ENCODE assay signal across 15 cellular contexts in the genomic region with DNA sequence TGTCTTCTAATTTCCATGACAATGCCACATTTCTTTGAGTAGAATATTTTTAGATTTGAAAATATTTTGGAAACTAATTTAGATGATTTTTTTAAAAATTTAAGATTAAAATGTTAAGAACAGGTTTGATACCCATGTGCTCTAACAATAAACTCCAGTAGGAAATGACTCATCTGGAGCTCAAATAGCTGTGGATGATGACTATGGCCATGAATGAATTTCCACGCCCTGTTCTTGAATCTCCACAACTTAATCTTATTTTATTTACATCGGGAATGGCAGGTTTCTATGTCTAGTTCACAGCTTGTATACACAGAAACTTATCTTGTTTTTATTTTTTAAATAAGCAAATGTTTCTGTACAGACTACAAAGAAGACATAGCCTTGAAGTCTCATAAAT.
A peak's percentile ranks its signal among the peaks of the same experiment; 100 is the strongest.
DNase-seq lines count a peak whose midpoint lies in the region; ATAC-seq, FAIRE-seq and TF ChIP-seq lines count a peak whose summit lies in the region.
"Had no signal": no experiment of that assay in that cellular context is flagged by ENCODE, and none has a peak within 500 bp of the region (broad histone marks: within the 10 kb centered on the region; RNA-seq: fewer than 3 reads in every experiment).

No MANE protein-coding gene starts in this region.

- no peaks in the 10 kb centered on the region for H4K20me1 ChIP-seq in astrocyte (ENCODE audit: insufficient read depth, low read length)

- H3K9me3 Mint-ChIP-seq in HFFc6 (no peaks in the 10 kb centered on the region), astrocyte (ENCODE audit: unreplicated experiment) (no peaks in the 10 kb centered on the region)
- peaks cover 2% of the 10 kb centered on the region for H3K9me3 Mint-ChIP-seq in activated T-cell treated with anti-CD3 and anti-CD28 coated beads, Interleukin-2, amount 50 U/mL, for 24 hours
- H3K9me3 Mint-ChIP-seq: stimulated activated naive CD8-positive, alpha-beta T cell treated with anti-CD3 and anti-CD28 coated beads, Interleukin-15, Interleukin-2, amounts not matched to agents 100 ng/mL and 50 ng/mL, for 24 hours had no signal

- FAIRE-seq in astrocyte (lab: Jason Lieb, UNC) = no peak

- 0 out of 2 replicates have a peak, but pooled peaks cover 1% of the 10 kb centered on the region for H3K27me3 Mint-ChIP-seq in HFFc6 (ENCODE audit: insufficient read depth)
- H3K27me3 Mint-ChIP-seq in astrocyte (ENCODE audit: low read depth, unreplicated experiment) = no peaks in the 10 kb centered on the region
- H3K27me3 Mint-ChIP-seq in activated T-cell treated with anti-CD3 and anti-CD28 coated beads, Interleukin-2, amount 50 U/mL, for 24 hours = no peaks in the 10 kb centered on the region
- H3K27me3 Mint-ChIP-seq: activated B cell treated with CpG ODN at 0.5 μM for 24 hours; stimulated activated naive CD8-positive, alpha-beta T cell treated with anti-CD3 and anti-CD28 coated beads, Interleukin-15, Interleukin-2, amounts not matched to agents 100 ng/mL and 50 ng/mL, for 24 hours had no signal

- TF ChIP-seq CTCF in AG04450 (IDR thresholded peaks at IDR 0.05; ENCODE audit: low read depth, low read length) = no peak
- TF ChIP-seq CTCF in HFFc6 (IDR thresholded peaks at IDR 0.05) = no peak
- no peak for TF ChIP-seq CTCF in astrocyte (IDR thresholded peaks at IDR 0.05; ENCODE audit: insufficient read depth, low read depth, low read length)
- no peak for TF ChIP-seq CTCF in fibroblast of villous mesenchyme (IDR thresholded peaks at IDR 0.05; ENCODE audit: insufficient read depth, low read depth, low read length)
- TF ChIP-seq CTCF in left lung (IDR thresholded peaks at IDR 0.05) = no peak
- TF ChIP-seq CTCF in sigmoid colon (IDR thresholded peaks at IDR 0.05) = no peak

- H3K9me3 ChIP-seq in AG04450 (ENCODE audit: control insufficient read depth, insufficient read depth, low read length) = no peaks in the 10 kb centered on the region; the same call in 1 of the 2 replicates
- H3K9me3 ChIP-seq in astrocyte (ENCODE audit: insufficient read depth, low read depth, low read length) = no peaks in the 10 kb centered on the region
- H3K9me3 ChIP-seq in left lung = peaks cover 0 to 2% of the 10 kb centered on the region in 2 donors
- no peaks in the 10 kb centered on the region for H3K9me3 ChIP-seq in sigmoid colon

- no peak overlapping the region for H3K4me3 ChIP-seq in AG04450 (ENCODE audit: low read depth, low read length)
- H3K4me3 ChIP-seq in astrocyte (ENCODE audit: insufficient read depth, low read depth, low read length) = no peak overlapping the region
- no peak overlapping the region for H3K4me3 ChIP-seq in fibroblast of villous mesenchyme (ENCODE audit: low read depth, low read length)
- no peak overlapping the region for H3K4me3 ChIP-seq in left lung
- H3K4me3 ChIP-seq in sigmoid colon = no peak overlapping the region

- H3K36me3 Mint-ChIP-seq in HFFc6 (ENCODE audit: low read depth) (no peaks in the 10 kb centered on the region; the same call in none of the 2 replicates), astrocyte (ENCODE audit: low read depth, unreplicated experiment) (no peaks in the 10 kb centered on the region)
- no peaks in the 10 kb centered on the region for H3K36me3 Mint-ChIP-seq in activated T-cell treated with anti-CD3 and anti-CD28 coated beads, Interleukin-2, amount 50 U/mL, for 24 hours (ENCODE audit: low read depth)

- no peak for ATAC-seq in left lung
- ATAC-seq in HG02759 (IDR thresholded peaks at IDR 0.05; ENCODE audit: unreplicated experiment) = no peak

- H3K4me1 ChIP-seq in astrocyte (ENCODE audit: insufficient read depth, low read length) (no peaks in the 10 kb centered on the region), left lung (no peaks in the 10 kb centered on the region), sigmoid colon (no peaks in the 10 kb centered on the region)

- TF ChIP-seq POLR2A in sigmoid colon (IDR thresholded peaks at IDR 0.05) = no peak

- no peak for TF ChIP-seq EP300 in sigmoid colon (IDR thresholded peaks at IDR 0.05)

- H3K79me2 ChIP-seq in astrocyte (ENCODE audit: insufficient read depth, low read length) = no peaks in the 10 kb centered on the region

- CTCF ChIA-PET in AG04450 (lab: Charles Lee) = interaction anchor here (0.6 kb wide), 1 partner anchor 781 kb away, joined by 4 read pairs; no protein-coding TSS in a partner anchor

- no peaks in the 10 kb centered on the region for H3K27me3 ChIP-seq in AG04450 (ENCODE audit: control insufficient read depth, insufficient read depth, low read length)
- H3K27me3 ChIP-seq in astrocyte (ENCODE audit: insufficient read depth, low read length) = no peaks in the 10 kb centered on the region
- no peaks in the 10 kb centered on the region for H3K27me3 ChIP-seq in left lung
- no peaks in the 10 kb centered on the region for H3K27me3 ChIP-seq in sigmoid colon

- POLR2A ChIA-PET in AG04450 (lab: Yijun Ruan, JAX) = no interaction called here

- H3K4me3 Mint-ChIP-seq in HFFc6 (no peak overlapping the region), astrocyte (ENCODE audit: unreplicated experiment) (no peak overlapping the region)
- no peak overlapping the region for H3K4me3 Mint-ChIP-seq in activated T-cell treated with anti-CD3 and anti-CD28 coated beads, Interleukin-2, amount 50 U/mL, for 24 hours
- H3K4me3 Mint-ChIP-seq: activated B cell treated with CpG ODN at 0.5 μM for 24 hours; activated naive CD4-positive, alpha-beta T cell treated with anti-CD3 and anti-CD28 coated beads for 36 hours; stimulated activated naive CD8-positive, alpha-beta T cell treated with anti-CD3 and anti-CD28 coated beads, Interleukin-15, Interleukin-2, amounts not matched to agents 100 ng/mL and 50 ng/mL, for 24 hours had no signal

- no peak overlapping the region for H3K4me2 ChIP-seq in astrocyte (ENCODE audit: low read length)

- intact Hi-C loops in left lung (cut with DNase I) = no loop called here
- intact Hi-C loops in sigmoid colon (cut with DNase I) = no loop called here

- H3K27ac Mint-ChIP-seq in HFFc6 (no peak overlapping the region), astrocyte (ENCODE audit: unreplicated experiment) (no peak overlapping the region)
- H3K27ac Mint-ChIP-seq in activated T-cell treated with anti-CD3 and anti-CD28 coated beads, Interleukin-2, amount 50 U/mL, for 24 hours = no peak overlapping the region
- H3K27ac Mint-ChIP-seq: activated B cell treated with CpG ODN at 0.5 μM for 24 hours; activated naive CD4-positive, alpha-beta T cell treated with anti-CD3 and anti-CD28 coated beads for 36 hours; stimulated activated naive CD8-positive, alpha-beta T cell treated with anti-CD3 and anti-CD28 coated beads, Interleukin-15, Interleukin-2, amounts not matched to agents 100 ng/mL and 50 ng/mL, for 24 hours had no signal

- H3K4me1 Mint-ChIP-seq in HFFc6 (ENCODE audit: low read depth) (peaks cover 19% of the 10 kb centered on the region), astrocyte (ENCODE audit: low read depth, unreplicated experiment) (peaks cover 2% of the 10 kb centered on the region)
- no peaks in the 10 kb centered on the region for H3K4me1 Mint-ChIP-seq in activated T-cell treated with anti-CD3 and anti-CD28 coated beads, Interleukin-2, amount 50 U/mL, for 24 hours (ENCODE audit: low read depth)
- H3K4me1 Mint-ChIP-seq: activated B cell treated with CpG ODN at 0.5 μM for 24 hours had no signal

- H3K27ac ChIP-seq in AG04450 (ENCODE audit: low read depth, low read length) (no peak overlapping the region), astrocyte (ENCODE audit: low read depth, low read length) (no peak overlapping the region), left lung (no peak overlapping the region), sigmoid colon (no peak overlapping the region)
- H3K27ac ChIP-seq: HL-60 had no signal

- H3K9ac ChIP-seq in astrocyte (ENCODE audit: low read length) = no peak overlapping the region

- H2AFZ ChIP-seq in astrocyte (ENCODE audit: low read depth, low read length) = no peak overlapping the region

- DNase-seq in AG04450 (ENCODE audit: low read depth, low spot score) (peak; percentile 46), HFFc6 (peak; percentile 73), astrocyte (ENCODE audit: low read depth) (peak; percentile 76), fibroblast of villous mesenchyme (ENCODE audit: low read depth) (peak; percentile 26), left lung (no peak), sigmoid colon (no peak)
- DNase-seq in activated T-cell treated with anti-CD3 and anti-CD28 coated beads, Interleukin-2, amount 50 U/mL, for 24 hours = no peak
- DNase-seq: activated B cell treated with CpG ODN at 0.5 μM for 24 hours; activated naive CD4-positive, alpha-beta T cell treated with anti-CD3 and anti-CD28 coated beads for 36 hours; NCI-H187 treated with DMSO at 0.1 percent for 48 hours; NCI-H524; nucleus accumbens had no signal

- H3K36me3 ChIP-seq in astrocyte (ENCODE audit: insufficient read depth, low read length) (no peaks in the 10 kb centered on the region), left lung (no peaks in the 10 kb centered on the region), sigmoid colon (no peaks in the 10 kb centered on the region)

- WGBS in sigmoid colon, 2 donors = 66 to 88% methylated on average over 2 of the region's 2 CpGs

Comparison
In these comparisons a context has a peak if more than half of its experiments do, and no peak if none do; other contexts are left out.
1. DNase-seq: peak in AG04450 (single experiment), HFFc6 (single experiment), astrocyte (single experiment) and fibroblast of villous mesenchyme (single experiment); none in left lung (0 of 2), sigmoid colon (single experiment) and activated T-cell treated with anti-CD3 and anti-CD28 coated beads, Interleukin-2, amount 50 U/mL, for 24 hours (single experiment).